In the genomic region with DNA sequence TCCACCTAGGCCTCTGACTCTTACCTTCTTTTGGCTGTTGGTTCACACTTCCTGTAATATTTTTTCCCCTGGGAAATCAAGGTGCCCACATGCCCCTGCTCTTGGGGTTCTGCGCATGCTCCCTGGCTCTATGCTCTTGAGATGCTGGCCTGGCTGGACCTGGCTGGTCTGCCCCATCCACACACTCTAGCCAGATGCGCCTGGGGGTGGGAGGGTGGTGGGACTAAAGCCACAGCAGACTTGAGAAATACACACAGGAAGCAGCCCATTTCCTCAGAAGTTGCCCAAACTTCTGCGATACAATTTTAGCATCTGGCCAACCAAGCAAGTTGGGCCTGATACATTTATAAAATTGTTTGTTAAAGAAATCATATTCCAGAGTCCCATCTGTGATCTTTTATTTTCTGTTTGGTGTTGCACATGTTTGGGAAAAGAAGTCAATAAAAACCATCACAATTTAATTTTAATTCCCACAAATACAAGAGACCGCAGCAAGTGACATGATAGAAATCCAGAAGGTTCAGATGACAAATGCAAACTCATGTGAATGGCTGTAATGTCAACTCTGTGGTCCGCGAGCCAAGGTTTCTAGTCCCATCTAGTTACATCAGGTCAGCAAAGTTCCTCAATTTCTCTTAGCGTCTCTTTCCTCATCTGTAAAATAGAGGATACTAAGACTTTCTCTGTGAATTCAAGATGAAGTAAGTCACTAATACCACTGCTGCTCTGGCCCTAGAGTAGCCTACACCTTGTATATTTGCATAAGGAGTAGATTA, we compare ENCODE assay signal across 9 cellular contexts. TPM values are rescaled to one million over a fixed set of nuclear protein-coding genes. Genes with fewer than 3 reads are reported as not detected.
A peak's percentile ranks its signal among the peaks of the same experiment; 100 is the strongest.
DNase-seq lines count a peak whose midpoint lies in the region; FAIRE-seq and TF ChIP-seq lines count a peak whose summit lies in the region.
"Had no signal": no experiment of that assay in that cellular context is flagged by ENCODE, and none has a peak within 500 bp of the region (broad histone marks: within the 10 kb centered on the region; RNA-seq: fewer than 3 reads in every experiment).

No MANE protein-coding gene starts in this region.

- TF ChIP-seq CTCF in GM12865 (IDR thresholded peaks at IDR 0.05; ENCODE audit: insufficient read depth, low read depth, low read length, missing control alignments) (no peak), endothelial cell of umbilical vein (IDR thresholded peaks at IDR 0.05; ENCODE audit: extremely low read depth in 1 of 2, insufficient read depth in 1 of 2, low read depth in 1 of 2, low read length in 2 of 2) (no peak)

- H4K20me1 ChIP-seq in endothelial cell of umbilical vein (replicated peaks; ENCODE audit: control insufficient read depth, extremely low read depth, insufficient read depth, low read length) = no peaks in the 10 kb centered on the region

- CTCF ChIA-PET in endothelial cell of umbilical vein (lab: Charles Lee) = no interaction called here

- dilution Hi-C loops in endothelial cell of umbilical vein (cut with MboI; ENCODE audit: extremely low pct_ligation_motif_present, low sequenced_read_pairs) = no loop called here

- H3K79me2 ChIP-seq in endothelial cell of umbilical vein (ENCODE audit: control insufficient read depth, insufficient read depth, low read length) = no peaks in the 10 kb centered on the region

- TF ChIP-seq POLR2A in endothelial cell of umbilical vein (IDR thresholded peaks at IDR 0.05; ENCODE audit: low read depth, low read length) = no peak

- peak; percentile 49 for DNase-seq in GM12865 (ENCODE audit: low read depth)
- peak; percentile 20 to 80 for DNase-seq in NOMO-1 (lab: John Stamatoyannopoulos, UW; ENCODE audit: unreplicated experiment in 2 of 2)
- peak; percentile 29 for DNase-seq in endothelial cell of umbilical vein (ENCODE audit: low read depth, low spot score)
- DNase-seq in frontal cortex (ENCODE audit: low spot score in 2 of 2) = no peak
- DNase-seq in NCI-H2029 (lab: John Stamatoyannopoulos, UW) = no peak
- DNase-seq in MG63 = no peak
- DNase-seq: aorta, endodermal cell had no signal

- H2AFZ ChIP-seq in endothelial cell of umbilical vein (ENCODE audit: low read depth, low read length) = no peak overlapping the region

- no peak overlapping the region for H3K4me2 ChIP-seq in endothelial cell of umbilical vein (ENCODE audit: insufficient read depth, low read length)

- H3K9me1 ChIP-seq in endothelial cell of umbilical vein (replicated peaks; ENCODE audit: control insufficient read depth, extremely low read depth, insufficient read depth, low read length) = no peaks in the 10 kb centered on the region

- H3K4me1 ChIP-seq in endothelial cell of umbilical vein (ENCODE audit: control insufficient read depth, extremely low read depth, insufficient read depth, low read length) = peaks cover 23% of the 10 kb centered on the region

- no peak for FAIRE-seq in endothelial cell of umbilical vein (lab: Jason Lieb, UNC)
- no peak for FAIRE-seq in frontal cortex (lab: Jason Lieb, UNC)

- H3K27ac ChIP-seq in endothelial cell of umbilical vein (ENCODE audit: insufficient read depth, low read depth, low read length) = no peak overlapping the region
- H3K27ac ChIP-seq in skin epidermis = peak overlapping the region in 14 of 21 experiments; percentile 1 to 73 (median 34)

- no TSS peak for BruUV-seq in endothelial cell of umbilical vein (replicated peaks; lab: Mats Ljungman, UMichigan)

- no peaks in the 10 kb centered on the region for H3K36me3 ChIP-seq in endothelial cell of umbilical vein (ENCODE audit: control insufficient read depth in 2 of 2, extremely low read depth in 1 of 2, insufficient read depth in 2 of 2, low read length in 2 of 2)
- no peaks in the 10 kb centered on the region for H3K36me3 ChIP-seq in MG63

- POLR2A ChIA-PET in endothelial cell of umbilical vein (lab: Charles Lee) = no interaction called here

- intact Hi-C loops in endothelial cell of umbilical vein (cut with micrococcal nuclease) = loop anchor here (2.0 to 5.0 kb wide), 2 partner anchors 55 to 108 kb away; a partner anchor contains a TSS

- no peak overlapping the region for H3K9ac ChIP-seq in endothelial cell of umbilical vein (replicated peaks; ENCODE audit: extremely low read depth, insufficient read depth, low read length)

- no peak overlapping the region for H3K4me3 ChIP-seq in GM12865 (ENCODE audit: low read depth, low read length)
- no peak overlapping the region for H3K4me3 ChIP-seq in endothelial cell of umbilical vein (replicated peaks in 1 of 3; ENCODE audit: insufficient read depth in 1 of 3, low read depth in 1 of 3, low read length in 3 of 3)
- H3K4me3 ChIP-seq in skin epidermis = no peak overlapping the region
- no peak overlapping the region for H3K4me3 ChIP-seq in MG63

- no peaks in the 10 kb centered on the region for H3K27me3 ChIP-seq in endothelial cell of umbilical vein (ENCODE audit: control insufficient read depth in 2 of 2, insufficient read depth in 2 of 2, low read length in 2 of 2)
- no peaks in the 10 kb centered on the region for H3K27me3 ChIP-seq in MG63

- H3K9me3 ChIP-seq in endothelial cell of umbilical vein (replicated peaks; ENCODE audit: control insufficient read depth, insufficient read depth, low read length) (no peaks in the 10 kb centered on the region), MG63 (no peaks in the 10 kb centered on the region)

TF ChIP-seq in endothelial cell of umbilical vein, 7 proteins besides CTCF, POLR2A, EP300 and RAD21:
- TF ChIP-seq POLR2AphosphoS5 (IDR thresholded peaks at IDR 0.05; ENCODE audit: insufficient read depth, low read depth, low read length) (no peak), JUN (IDR thresholded peaks at IDR 0.05; ENCODE audit: borderline replicate concordance, insufficient read depth, insufficient read length, low read depth) (no peak), FOS (IDR thresholded peaks at IDR 0.05; ENCODE audit: borderline replicate concordance, insufficient read depth, low read length) (no peak), EZH2 (IDR thresholded peaks at IDR 0.05; ENCODE audit: borderline replicate concordance, low read depth, low read length, severe bottlenecking) (no peak), GATA2 (IDR thresholded peaks at IDR 0.05; ENCODE audit: insufficient read depth, insufficient read length, low read depth, low read length) (no peak), MYC (IDR thresholded peaks at IDR 0.05; ENCODE audit: low read depth, low read length) (no peak)
- TF ChIP-seq, protein P1, sequence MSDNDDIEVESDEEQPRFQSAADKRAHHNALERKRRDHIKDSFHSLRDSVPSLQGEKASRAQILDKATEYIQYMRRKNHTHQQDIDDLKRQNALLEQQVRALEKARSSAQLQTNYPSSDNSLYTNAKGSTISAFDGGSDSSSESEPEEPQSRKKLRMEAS (IDR thresholded peaks at IDR 0.05; ENCODE audit: insufficient read depth, insufficient read length) = no peak

RNA-seq across cellular contexts. Expression of a gene that starts 55.9 kb away (rescaled TPM):
- total RNA-seq in endothelial cell of umbilical vein = 45.3 and 50.1 TPM in 2 replicates
- polyA plus RNA-seq in endothelial cell of umbilical vein = 38.0 and 43.3 TPM in 2 replicates
- polyA plus RNA-seq in endothelial cell of umbilical vein (2011; cell fraction: cytosol; rRNA removed) = 21.0 and 23.1 TPM in 2 replicates
- 78.7 and 83.0 TPM in 2 replicates for polyA plus RNA-seq in endothelial cell of umbilical vein (2011; cell fraction: nucleus; rRNA removed)
- polyA plus RNA-seq in endothelial cell of umbilical vein (2012) = 18.9 and 23.3 TPM in 2 replicates
- polyA minus RNA-seq in endothelial cell of umbilical vein = 71.9 and 85.9 TPM in 2 replicates
- polyA minus RNA-seq in endothelial cell of umbilical vein (2011; cell fraction: cytosol; rRNA and poly(A)+ RNA removed) = 33.7 TPM
- polyA minus RNA-seq in endothelial cell of umbilical vein (2011; cell fraction: nucleus; rRNA and poly(A)+ RNA removed) = 99.9 and 116 TPM in 2 replicates
- total RNA-seq in frontal cortex = 37.5 TPM
- total RNA-seq in MG63 (2014; rRNA removed; shearing (Covaris generic); ENCODE audit: low replicate concordance) = 29.1 and 68.8 TPM in 2 replicates

Comparison
In these comparisons a context has a peak if more than half of its experiments do, and no peak if none do; other contexts are left out.
1. DNase-seq: peak in GM12865 (single experiment), NOMO-1 (2 of 2) and endothelial cell of umbilical vein (single experiment); none in frontal cortex (0 of 2), NCI-H2029 (single experiment) and MG63 (single experiment).